Comparison of ENCODE assay signal across 9 cellular contexts in the genomic region with DNA sequence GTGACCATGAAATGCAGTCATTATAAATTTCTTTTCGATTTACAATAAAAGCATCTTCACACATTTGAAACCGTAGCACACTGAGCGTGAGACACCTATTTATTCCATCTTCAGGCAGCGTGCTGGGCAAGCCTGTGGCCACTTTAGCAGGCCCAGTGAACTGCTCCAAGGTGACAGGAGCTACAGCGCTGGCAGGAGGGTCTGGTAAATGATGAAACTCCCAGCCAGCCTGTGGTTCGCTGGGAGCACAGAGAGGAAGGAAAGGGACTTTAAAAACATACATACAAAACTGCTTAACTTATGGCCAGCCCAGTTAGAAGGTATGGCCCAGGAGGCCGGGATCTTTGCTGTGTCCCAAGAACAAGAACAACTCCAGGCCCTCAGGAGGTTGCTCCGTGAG. TPM values are rescaled to one million over a fixed set of nuclear protein-coding genes. Genes with fewer than 3 reads are reported as not detected.
A peak's percentile ranks its signal among the peaks of the same experiment; 100 is the strongest.
DNase-seq lines count a peak whose midpoint lies in the region; ATAC-seq and TF ChIP-seq lines count a peak whose summit lies in the region.
"Had no signal": no experiment of that assay in that cellular context is flagged by ENCODE, and none has a peak within 500 bp of the region (broad histone marks: within the 10 kb centered on the region; RNA-seq: fewer than 3 reads in every experiment).

No MANE protein-coding gene starts in this region.

- POLR2A ChIA-PET in WTC11 (lab: Charles Lee), result no interaction called here

- peak overlapping the region; percentile 63 for H3K4me3 Mint-ChIP-seq in activated T-cell treated with anti-CD3 and anti-CD28 coated beads, Interleukin-2, amount 50 U/mL, for 4 hours
- no peak overlapping the region for H3K4me3 Mint-ChIP-seq in WTC11

- H3K4me3 ChIP-seq in thoracic aorta, result no peak overlapping the region

- TF ChIP-seq CTCF in WTC11 (IDR thresholded peaks at IDR 0.05) (no peak), thoracic aorta (IDR thresholded peaks at IDR 0.05) (no peak)

- H3K4me1 Mint-ChIP-seq in activated T-cell treated with anti-CD3 and anti-CD28 coated beads, Interleukin-2, amount 50 U/mL, for 4 hours (ENCODE audit: low read depth), result peaks cover 86% of the 10 kb centered on the region
- peaks cover 67% of the 10 kb centered on the region for H3K4me1 Mint-ChIP-seq in WTC11

- ATAC-seq in activated T-cell treated with anti-CD3 and anti-CD28 coated beads, Interleukin-2, amount 50 U/mL, for 4 hours, result no peak
- no peak for ATAC-seq in WTC11
- ATAC-seq in left lobe of liver, result peak; percentile 22
- no peak for ATAC-seq in thoracic aorta (ENCODE audit: insufficient number of reproducible peaks, low FRiP score, low read depth)

- no peak for DNase-seq in activated T-cell treated with anti-CD3 and anti-CD28 coated beads, Interleukin-2, amount 50 U/mL, for 4 hours
- DNase-seq in activated T-cell treated with anti-CD3 and anti-CD28 coated beads, Interleukin-2, amount 50 U/mL, for 48 hours, result no peak
- DNase-seq in WTC11 (ENCODE audit: low spot score) (no peak), left lobe of liver (ENCODE audit: low spot score) (no peak), thoracic aorta (ENCODE audit: low spot score) (no peak), SW 1271 (lab: John Stamatoyannopoulos, UW) (no peak), SIG-M5 (lab: John Stamatoyannopoulos, UW) (no peak), putamen (ENCODE audit: low spot score) (no peak)
- DNase-seq: NCI-H2081 treated with DMSO at 0.1 percent for 48 hours had no signal

- H3K27ac Mint-ChIP-seq in WTC11, result peak overlapping the region; percentile 24; the same call in 1 of the 2 replicates

- H3K27me3 ChIP-seq in thoracic aorta (replicated peaks; ENCODE audit: insufficient read depth), result no peaks in the 10 kb centered on the region

- no peaks in the 10 kb centered on the region for H3K9me3 ChIP-seq in thoracic aorta

- CTCF ChIA-PET in WTC11 (lab: Charles Lee), result interaction anchor here (1.4 kb wide), 1 partner anchor 143 kb away, joined by 4 read pairs; no protein-coding TSS in a partner anchor

- H3K4me1 ChIP-seq in thoracic aorta (ENCODE audit: control insufficient read depth in 1 of 2, low read depth in 2 of 2), result peaks cover 41 to 86% of the 10 kb centered on the region in 2 donors

- peak overlapping the region; percentile 4 to 79 for H3K27ac ChIP-seq in thoracic aorta

- H3K36me3 ChIP-seq in thoracic aorta, result no peaks in the 10 kb centered on the region

- H3K27me3 Mint-ChIP-seq in activated T-cell treated with anti-CD3 and anti-CD28 coated beads, Interleukin-2, amount 50 U/mL, for 4 hours (ENCODE audit: low read depth), result no peaks in the 10 kb centered on the region
- H3K27me3 Mint-ChIP-seq in WTC11 (ENCODE audit: low read depth), result no peaks in the 10 kb centered on the region

- peaks cover 14% of the 10 kb centered on the region for H3K36me3 Mint-ChIP-seq in activated T-cell treated with anti-CD3 and anti-CD28 coated beads, Interleukin-2, amount 50 U/mL, for 4 hours (ENCODE audit: insufficient read depth)
- H3K36me3 Mint-ChIP-seq in WTC11, result no peaks in the 10 kb centered on the region

- no peaks in the 10 kb centered on the region for H3K9me3 Mint-ChIP-seq in activated T-cell treated with anti-CD3 and anti-CD28 coated beads, Interleukin-2, amount 50 U/mL, for 4 hours
- no peaks in the 10 kb centered on the region for H3K9me3 Mint-ChIP-seq in WTC11

TF ChIP-seq in WTC11, 78 proteins besides CTCF, POLR2A, EP300 and RAD21 (continues in another document):
- TF ChIP-seq OVOL2 (CRISPR knock-in tag; IDR thresholded peaks at IDR 0.05; ENCODE audit: borderline replicate concordance) (no peak), FOXJ3 (CRISPR knock-in tag; IDR thresholded peaks at IDR 0.05; ENCODE audit: borderline replicate concordance) (no peak), RORB (CRISPR knock-in tag; IDR thresholded peaks at IDR 0.05) (no peak), SMAD3 (CRISPR knock-in tag; IDR thresholded peaks at IDR 0.05; ENCODE audit: borderline replicate concordance) (no peak), NFYB (CRISPR knock-in tag; conservative IDR thresholded peaks at IDR 0.05; ENCODE audit: low read depth) (no peak)
- TF ChIP-seq, protein P1, sequence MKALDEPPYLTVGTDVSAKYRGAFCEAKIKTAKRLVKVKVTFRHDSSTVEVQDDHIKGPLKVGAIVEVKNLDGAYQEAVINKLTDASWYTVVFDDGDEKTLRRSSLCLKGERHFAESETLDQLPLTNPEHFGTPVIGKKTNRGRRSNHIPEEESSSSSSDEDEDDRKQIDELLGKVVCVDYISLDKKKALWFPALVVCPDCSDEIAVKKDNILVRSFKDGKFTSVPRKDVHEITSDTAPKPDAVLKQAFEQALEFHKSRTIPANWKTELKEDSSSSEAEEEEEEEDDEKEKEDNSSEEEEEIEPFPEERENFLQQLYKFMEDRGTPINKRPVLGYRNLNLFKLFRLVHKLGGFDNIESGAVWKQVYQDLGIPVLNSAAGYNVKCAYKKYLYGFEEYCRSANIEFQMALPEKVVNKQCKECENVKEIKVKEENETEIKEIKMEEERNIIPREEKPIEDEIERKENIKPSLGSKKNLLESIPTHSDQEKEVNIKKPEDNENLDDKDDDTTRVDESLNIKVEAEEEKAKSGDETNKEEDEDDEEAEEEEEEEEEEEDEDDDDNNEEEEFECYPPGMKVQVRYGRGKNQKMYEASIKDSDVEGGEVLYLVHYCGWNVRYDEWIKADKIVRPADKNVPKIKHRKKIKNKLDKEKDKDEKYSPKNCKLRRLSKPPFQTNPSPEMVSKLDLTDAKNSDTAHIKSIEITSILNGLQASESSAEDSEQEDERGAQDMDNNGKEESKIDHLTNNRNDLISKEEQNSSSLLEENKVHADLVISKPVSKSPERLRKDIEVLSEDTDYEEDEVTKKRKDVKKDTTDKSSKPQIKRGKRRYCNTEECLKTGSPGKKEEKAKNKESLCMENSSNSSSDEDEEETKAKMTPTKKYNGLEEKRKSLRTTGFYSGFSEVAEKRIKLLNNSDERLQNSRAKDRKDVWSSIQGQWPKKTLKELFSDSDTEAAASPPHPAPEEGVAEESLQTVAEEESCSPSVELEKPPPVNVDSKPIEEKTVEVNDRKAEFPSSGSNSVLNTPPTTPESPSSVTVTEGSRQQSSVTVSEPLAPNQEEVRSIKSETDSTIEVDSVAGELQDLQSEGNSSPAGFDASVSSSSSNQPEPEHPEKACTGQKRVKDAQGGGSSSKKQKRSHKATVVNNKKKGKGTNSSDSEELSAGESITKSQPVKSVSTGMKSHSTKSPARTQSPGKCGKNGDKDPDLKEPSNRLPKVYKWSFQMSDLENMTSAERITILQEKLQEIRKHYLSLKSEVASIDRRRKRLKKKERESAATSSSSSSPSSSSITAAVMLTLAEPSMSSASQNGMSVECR (CRISPR knock-in tag; IDR thresholded peaks at IDR 0.05; ENCODE audit: borderline replicate concordance), result no peak
- TF ChIP-seq, protein P2, sequence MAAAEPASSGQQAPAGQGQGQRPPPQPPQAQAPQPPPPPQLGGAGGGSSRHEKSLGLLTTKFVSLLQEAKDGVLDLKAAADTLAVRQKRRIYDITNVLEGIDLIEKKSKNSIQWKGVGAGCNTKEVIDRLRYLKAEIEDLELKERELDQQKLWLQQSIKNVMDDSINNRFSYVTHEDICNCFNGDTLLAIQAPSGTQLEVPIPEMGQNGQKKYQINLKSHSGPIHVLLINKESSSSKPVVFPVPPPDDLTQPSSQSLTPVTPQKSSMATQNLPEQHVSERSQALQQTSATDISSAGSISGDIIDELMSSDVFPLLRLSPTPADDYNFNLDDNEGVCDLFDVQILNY (CRISPR knock-in tag; IDR thresholded peaks at IDR 0.05), result no peak
- TF ChIP-seq, protein P3, sequence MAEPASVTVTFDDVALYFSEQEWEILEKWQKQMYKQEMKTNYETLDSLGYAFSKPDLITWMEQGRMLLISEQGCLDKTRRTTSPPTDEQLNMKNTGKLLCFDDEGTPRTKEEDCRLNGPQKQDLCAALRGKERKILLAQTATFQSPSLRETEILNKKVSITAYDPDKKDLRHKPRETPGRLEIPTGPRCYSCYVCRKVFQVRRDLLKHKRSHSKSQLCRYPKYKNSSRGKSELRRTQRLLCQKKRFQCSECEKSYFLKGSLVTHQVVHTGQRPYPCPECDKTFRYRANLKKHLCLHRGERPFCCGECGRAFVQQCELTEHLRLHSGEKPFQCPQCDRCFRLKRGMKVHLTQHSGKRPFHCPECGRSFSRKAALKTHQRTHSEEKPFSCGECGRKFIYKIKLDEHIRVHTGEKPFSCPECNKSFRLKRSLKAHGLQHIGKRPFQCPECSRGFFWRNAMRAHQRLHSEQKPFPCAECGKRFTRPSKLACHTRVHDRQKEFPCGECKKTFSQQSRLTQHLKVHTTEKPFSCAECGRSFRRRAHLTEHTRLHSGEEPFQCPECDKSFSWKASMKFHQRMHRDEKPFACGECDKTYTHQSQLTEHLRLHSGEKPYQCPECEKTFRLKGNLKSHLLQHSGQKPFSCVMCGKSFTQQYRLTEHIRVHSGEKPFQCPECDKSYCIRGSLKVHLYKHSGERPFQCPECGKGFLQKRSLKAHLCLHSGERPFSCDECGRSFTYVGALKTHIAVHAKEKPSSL (CRISPR knock-in tag; conservative IDR thresholded peaks at IDR 0.05), result no peak

RNA-seq across cellular contexts. Expression of a gene that starts 5.1 kb away (rescaled TPM):
- 100 to 1,000 TPM; 106 to 120 (median 111) TPM for total RNA-seq in activated T-cell treated with anti-CD3 and anti-CD28 coated beads, Interleukin-2, amount 50 U/mL, for 4 hours
- total RNA-seq in WTC11 (2021), result 57.9 to 66.2 TPM (median 65.7 TPM) in 3 replicates
- total RNA-seq in left lobe of liver, result 36.9 TPM
- total RNA-seq in thoracic aorta, result 10 to 100 TPM; 59.7 to 73.0 TPM
